30 cellular contexts compared by ENCODE assay signal in the genomic region with DNA sequence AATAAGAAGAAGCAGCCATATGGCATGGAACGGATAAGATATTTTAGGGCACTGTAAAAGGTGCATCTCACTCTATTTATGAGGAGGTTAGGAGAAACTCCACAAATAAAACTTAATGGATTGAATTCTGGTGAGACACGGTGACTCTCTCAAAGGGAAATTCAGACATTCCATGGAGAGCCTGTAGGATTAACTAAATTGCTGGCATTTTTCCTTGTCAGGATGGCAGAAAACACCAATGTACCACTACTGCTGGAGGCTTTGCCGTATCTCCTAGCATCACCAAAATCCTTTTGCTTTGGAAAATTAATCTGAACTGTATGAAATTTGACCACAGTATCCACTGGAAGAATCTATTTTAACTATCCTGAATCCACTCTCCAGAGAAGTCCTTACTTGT.
"Had no signal": no experiment of that assay in that cellular context is flagged by ENCODE, and none has a peak within 500 bp of the region (broad histone marks: within the 10 kb centered on the region; RNA-seq: fewer than 3 reads in every experiment).

No MANE protein-coding gene starts in this region.

- H3K4me1 ChIP-seq: ascending aorta, esophagus muscularis mucosa, foreskin keratinocyte, gastrocnemius medialis, heart left ventricle had no signal

- H3K36me3 ChIP-seq: ascending aorta, brain microvascular endothelial cell, esophagus muscularis mucosa, gastrocnemius medialis, heart left ventricle had no signal

- FAIRE-seq: bronchial epithelial cell, colon had no signal

- DNase-seq: activated CD4-positive, alpha-beta memory T cell treated with anti-CD3 and anti-CD28 coated beads for 36 hours; activated CD4-positive, alpha-beta T cell treated with anti-CD3 and anti-CD28 coated beads for 36 hours; activated CD4-positive, alpha-beta T cell treated with anti-CD3 and anti-CD28 coated beads, Interleukin-2, amount 10 ng/mL, durations not matched to agents 24 days and 14 days; activated CD4-positive, CD25-positive, alpha-beta regulatory T cell; activated CD4-positive, CD25-positive, alpha-beta regulatory T cell treated with anti-CD3 and anti-CD28 coated beads, Interleukin-2, amount 50 U/mL, for 72 hours; activated CD8-positive, alpha-beta memory T cell treated with anti-CD3 and anti-CD28 coated beads, Interleukin-2, amount 10 ng/mL, durations not matched to agents 7 days and 5 days; activated CD8-positive, alpha-beta memory T cell treated with anti-CD3 and anti-CD28 coated beads, Interleukin-2, amount 50 U/mL, for 4 hours; activated CD8-positive, alpha-beta T cell treated with anti-CD3 and anti-CD28 coated beads, Interleukin-2, amount 10 ng/mL, durations not matched to agents 7 days and 5 days; activated effector memory CD4-positive, alpha-beta T cell treated with anti-CD3 and anti-CD28 coated beads, Interleukin-2, amount 50 U/mL, for 16 hours; activated naive CD4-positive, alpha-beta T cell treated with anti-CD3 and anti-CD28 coated beads for 36 hours; activated naive CD8-positive, alpha-beta T cell treated with anti-CD3 and anti-CD28 coated beads for 36 hours; activated naive CD8-positive, alpha-beta T cell treated with anti-CD3 and anti-CD28 coated beads, Interleukin-2, amount 50 U/mL, for 24 hours; activated T-cell treated with anti-CD3 and anti-CD28 coated beads, Interleukin-2, amount 50 U/mL, for 1 hour; activated T-cell treated with anti-CD3 and anti-CD28 coated beads, Interleukin-2, amount 50 U/mL, for 48 hours; brain microvascular endothelial cell; cortex of kidney; dermis blood vessel endothelial cell; effector CD4-positive, alpha-beta T cell; effector memory CD8-positive, alpha-beta T cell; erythroblast; foreskin keratinocyte; gastrocnemius medialis; glutamatergic neuron; heart left ventricle; T-helper 1 cell; T-helper 17 cell had no signal

- H3K27ac ChIP-seq: ascending aorta, brain microvascular endothelial cell, esophagus muscularis mucosa, foreskin keratinocyte, gastrocnemius medialis, heart left ventricle had no signal

- H3K27me3 ChIP-seq: ascending aorta, brain microvascular endothelial cell, esophagus muscularis mucosa, gastrocnemius medialis had no signal

- H3K4me3 ChIP-seq: ascending aorta, esophagus muscularis mucosa, gastrocnemius medialis, heart left ventricle had no signal

- H3K9me3 ChIP-seq: ascending aorta, esophagus muscularis mucosa, gastrocnemius medialis, heart left ventricle had no signal
